1 cellular context compared by ENCODE assay signal in genomic region chr9:93453047-93453914, GRCh38.
TF ChIP-seq lines count a peak whose summit lies in the region.

TSS of gene FAM120AOS (minus strand) at chr9:93453581. CDS start at chr9:93452709, 872 bp downstream.

TF ChIP-seq in HEK293, 187 proteins besides CTCF, POLR2A, EP300 and RAD21 (continued from another document and continues in another):
- no peak for TF ChIP-seq ZNF280D (tag by site-specific recombination; IDR thresholded peaks at IDR 0.05)
- TF ChIP-seq ZNF184 (tag by site-specific recombination; IDR thresholded peaks at IDR 0.05) = peak; percentile 67; the same call in 1 of the 2 replicates
- TF ChIP-seq ZFP37 (tag by site-specific recombination; IDR thresholded peaks at IDR 0.05) = 0 out of 2 replicates have a peak, but pooled peaks have one; percentile 25
- TF ChIP-seq PBX3 (CRISPR knock-in tag; IDR thresholded peaks at IDR 0.05) = peak; percentile 45; the same call in 1 of the 2 replicates
- TF ChIP-seq MEIS1 (CRISPR knock-in tag; IDR thresholded peaks at IDR 0.05; ENCODE audit: borderline replicate concordance) = no peak
- no peak for TF ChIP-seq OVOL3 (tag by site-specific recombination; IDR thresholded peaks at IDR 0.05)
- TF ChIP-seq ZNF623 (tag by site-specific recombination; IDR thresholded peaks at IDR 0.05) = no peak
- no peak for TF ChIP-seq ZNF391 (tag by site-specific recombination; IDR thresholded peaks at IDR 0.05; ENCODE audit: borderline replicate concordance, low read depth)
- no peak for TF ChIP-seq INSM2 (tag by site-specific recombination; IDR thresholded peaks at IDR 0.05)
- no peak for TF ChIP-seq ZNF600 (tag by site-specific recombination; IDR thresholded peaks at IDR 0.05)
- TF ChIP-seq ZNF394 (tag by site-specific recombination; IDR thresholded peaks at IDR 0.05; ENCODE audit: borderline replicate concordance) = no peak
- peak; percentile 59; the same call in 1 of the 2 replicates for TF ChIP-seq ZNF37A (tag by site-specific recombination; IDR thresholded peaks at IDR 0.05)
- no peak for TF ChIP-seq ZBTB21 (tag by site-specific recombination; IDR thresholded peaks at IDR 0.05)
- no peak for TF ChIP-seq ZBTB11 (tag by site-specific recombination; conservative IDR thresholded peaks at IDR 0.05; ENCODE audit: low read depth)
- TF ChIP-seq KLF10 (tag by site-specific recombination; IDR thresholded peaks at IDR 0.05) = peak; percentile 56
- TF ChIP-seq ZNF513 (tag by site-specific recombination; IDR thresholded peaks at IDR 0.05) = no peak
- peak; percentile 63; the same call in 1 of the 2 replicates for TF ChIP-seq ZNF660 (tag by site-specific recombination; IDR thresholded peaks at IDR 0.05)
- TF ChIP-seq ZNF302 (tag by site-specific recombination; IDR thresholded peaks at IDR 0.05; ENCODE audit: low read depth) = no peak
- no peak for TF ChIP-seq KLF7 (tag by site-specific recombination; IDR thresholded peaks at IDR 0.05; ENCODE audit: borderline replicate concordance)
- TF ChIP-seq PATZ1 (tag by site-specific recombination; IDR thresholded peaks at IDR 0.05) = peak; percentile 69
- TF ChIP-seq ZNF366 (tag by site-specific recombination; conservative IDR thresholded peaks at IDR 0.05) = no peak
- no peak for TF ChIP-seq ZFP3 (tag by site-specific recombination; IDR thresholded peaks at IDR 0.05; ENCODE audit: low read depth)
- TF ChIP-seq SP3 (tag by site-specific recombination; IDR thresholded peaks at IDR 0.05) = peak; percentile 68
- no peak for TF ChIP-seq ZNF837 (tag by site-specific recombination; IDR thresholded peaks at IDR 0.05)
- TF ChIP-seq KLF8 (tag by site-specific recombination; IDR thresholded peaks at IDR 0.05) = no peak; the same call in 1 of the 2 replicates
- no peak for TF ChIP-seq ZNF664 (tag by site-specific recombination; IDR thresholded peaks at IDR 0.05)
- TF ChIP-seq YY2 (tag by site-specific recombination; IDR thresholded peaks at IDR 0.05) = peak; percentile 63
- no peak for TF ChIP-seq ZNF658 (tag by site-specific recombination; IDR thresholded peaks at IDR 0.05)
- no peak for TF ChIP-seq ZNF214 (tag by site-specific recombination; IDR thresholded peaks at IDR 0.05; ENCODE audit: borderline replicate concordance)
- TF ChIP-seq ZXDB (tag by site-specific recombination; IDR thresholded peaks at IDR 0.05) = 0 out of 2 replicates have a peak, but pooled peaks have one; percentile 31
- no peak for TF ChIP-seq ZNF266 (tag by site-specific recombination; IDR thresholded peaks at IDR 0.05; ENCODE audit: low read depth)
- TF ChIP-seq ZIC2 (tag by site-specific recombination; IDR thresholded peaks at IDR 0.05) = no peak
- TF ChIP-seq WT1 (tag by site-specific recombination; IDR thresholded peaks at IDR 0.05) = no peak
- TF ChIP-seq ZNF148 (tag by site-specific recombination; IDR thresholded peaks at IDR 0.05; ENCODE audit: borderline replicate concordance) = no peak
- no peak for TF ChIP-seq ZNF26 (tag by site-specific recombination; IDR thresholded peaks at IDR 0.05)
- TF ChIP-seq ZNF121 (tag by site-specific recombination; IDR thresholded peaks at IDR 0.05) = no peak
- TF ChIP-seq ZNF19 (tag by site-specific recombination; IDR thresholded peaks at IDR 0.05; ENCODE audit: low read depth) = no peak
- no peak for TF ChIP-seq ZNF2 (tag by site-specific recombination; IDR thresholded peaks at IDR 0.05)
- TF ChIP-seq ZNF112 (tag by site-specific recombination; IDR thresholded peaks at IDR 0.05) = no peak
- TF ChIP-seq ZNF433 (tag by site-specific recombination; IDR thresholded peaks at IDR 0.05; ENCODE audit: low read depth) = no peak
- no peak for TF ChIP-seq ZNF654 (tag by site-specific recombination; IDR thresholded peaks at IDR 0.05; ENCODE audit: low read depth)
- TF ChIP-seq HOXC10 (CRISPR knock-in tag; IDR thresholded peaks at IDR 0.05) = no peak
- 0 out of 2 replicates have a peak, but pooled peaks have one; percentile 44 for TF ChIP-seq YY1 (tag by site-specific recombination; IDR thresholded peaks at IDR 0.05)
- TF ChIP-seq ZNF175 (tag by site-specific recombination; IDR thresholded peaks at IDR 0.05) = no peak
- TF ChIP-seq GLI2 (tag by site-specific recombination; IDR thresholded peaks at IDR 0.05; ENCODE audit: borderline replicate concordance, low read depth) = 0 out of 2 replicates have a peak, but pooled peaks have one; percentile 10
- no peak for TF ChIP-seq ZEB2 (tag by site-specific recombination; IDR thresholded peaks at IDR 0.05)
- TF ChIP-seq ZNF529 (tag by site-specific recombination; IDR thresholded peaks at IDR 0.05; ENCODE audit: insufficient replicate concordance) = no peak
- no peak for TF ChIP-seq HOXD13 (CRISPR knock-in tag; IDR thresholded peaks at IDR 0.05; ENCODE audit: borderline replicate concordance)
- no peak for TF ChIP-seq ZBTB8A (tag by site-specific recombination; IDR thresholded peaks at IDR 0.05)
